ENCODE assay signal across 8 cellular contexts in the genomic region with DNA sequence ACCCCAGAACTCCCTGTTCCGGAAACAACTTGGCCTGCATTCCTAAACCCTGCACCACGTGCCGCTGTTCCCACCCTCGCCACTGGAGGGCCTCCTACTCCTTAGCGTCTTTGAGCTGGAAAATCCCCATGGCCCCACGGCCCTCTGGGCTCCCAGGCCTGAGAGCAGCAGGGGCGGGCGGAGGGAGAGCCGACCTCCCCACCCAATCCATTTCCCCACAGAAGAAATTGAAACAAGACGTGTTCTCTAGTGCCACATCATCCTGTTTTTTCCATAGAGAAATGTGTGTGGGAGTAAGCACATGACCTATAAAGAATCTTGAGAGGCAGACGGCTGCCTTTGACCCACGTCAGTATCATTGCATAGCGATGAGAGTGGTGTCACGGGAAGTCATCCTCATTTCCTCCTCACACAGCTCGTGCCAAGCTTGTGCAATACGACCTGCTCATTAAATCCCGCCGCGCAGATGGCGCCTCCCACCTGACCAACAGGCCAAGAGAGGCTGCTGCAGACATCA.
DNase-seq lines count a peak whose midpoint lies in the region; ATAC-seq and TF ChIP-seq lines count a peak whose summit lies in the region.

No MANE protein-coding gene starts in this region.

- H3K18ac ChIP-seq in trophoblast cell (ENCODE audit: low read length) = no peak overlapping the region

- peaks cover 8 to 13% of the 10 kb centered on the region in 2 experiments for H3K4me1 ChIP-seq in trophoblast cell (ENCODE audit: control insufficient read depth in 1 of 2, insufficient read depth in 2 of 2, low read length in 2 of 2)

- no peak overlapping the region for H3K14ac ChIP-seq in trophoblast cell (ENCODE audit: low read length)

- H3K4ac ChIP-seq in trophoblast cell (ENCODE audit: low read depth, low read length) = no peak overlapping the region

- H3K23ac ChIP-seq in trophoblast cell (ENCODE audit: low read length) = no peak overlapping the region

- no peak overlapping the region for H3K9ac ChIP-seq in trophoblast cell (ENCODE audit: low read length)

- CTCF ChIA-PET in BJ (lab: Yijun Ruan, JAX) = interaction anchor here (0.9 to 5.0 kb wide), 19 partner anchors 9 to 143 kb away, joined by 3 to 56 read pairs (median 4); no protein-coding TSS in a partner anchor

- H2BK12ac ChIP-seq in trophoblast cell (ENCODE audit: low read length) = peak overlapping the region; percentile 15

- H3K4me3 ChIP-seq in BJ (ENCODE audit: low read depth, low read length) = peak overlapping the region; percentile 18
- H3K4me3 ChIP-seq in trophoblast cell (ENCODE audit: low read depth, low read length) = no peak overlapping the region

- no peak overlapping the region for H4K12ac ChIP-seq in trophoblast cell (ENCODE audit: low read depth, low read length)

- peak overlapping the region; percentile 39 for H2BK120ac ChIP-seq in trophoblast cell (ENCODE audit: insufficient read depth, low read length, poor library complexity)

- peak overlapping the region; percentile 74 for H4K91ac ChIP-seq in trophoblast cell (ENCODE audit: low read depth, low read length)

- no CpG with 5 or more reads among the region's 20 CpGs for WGBS in trophoblast cell (ENCODE audit: extremely low coverage, insufficient coverage, insufficient read length)

- DNase-seq in BJ (ENCODE audit: low read depth) (peak; percentile 99), HS-27A (ENCODE audit: low read depth) (peak; percentile 86), SHP77 (lab: John Stamatoyannopoulos, UW) (peak; percentile 3 to 39), fibroblast of the conjunctiva (ENCODE audit: low read depth) (peak; percentile 96), trophoblast cell (peak; percentile 85 to 90), cortex of kidney (lab: John Stamatoyannopoulos, UW) (no peak), T-helper 2 cell (no peak)

- TF ChIP-seq CTCF in BJ (IDR thresholded peaks at IDR 0.05; ENCODE audit: insufficient read depth, low read depth, low read length) = peak; percentile 88

- H3K36me3 ChIP-seq in BJ (ENCODE audit: control insufficient read depth, insufficient read depth, low read length) = no peaks in the 10 kb centered on the region
- H3K36me3 ChIP-seq in trophoblast cell (ENCODE audit: control insufficient read depth in 1 of 2, insufficient read depth in 2 of 2, low read length in 2 of 2) = peaks cover 7 to 10% of the 10 kb centered on the region in 2 experiments

- H3K27me3 ChIP-seq in BJ (ENCODE audit: control insufficient read depth, insufficient read depth, low read length) (no peaks in the 10 kb centered on the region), trophoblast cell (ENCODE audit: insufficient read depth, low read length) (no peaks in the 10 kb centered on the region)

- H3K79me2 ChIP-seq in trophoblast cell (ENCODE audit: control insufficient read depth, insufficient read depth, low read length, poor library complexity) = no peaks in the 10 kb centered on the region

- no peak for ATAC-seq in GM21717 (IDR thresholded peaks at IDR 0.05; ENCODE audit: unreplicated experiment)

- H3K4me2 ChIP-seq in trophoblast cell (ENCODE audit: low read length) = peak overlapping the region; percentile 30

- peak overlapping the region; percentile 57 for H4K8ac ChIP-seq in trophoblast cell (ENCODE audit: low read depth, low read length)

- H3K79me1 ChIP-seq in trophoblast cell (ENCODE audit: low read length) = peaks cover 9% of the 10 kb centered on the region

- no peak overlapping the region for H2BK5ac ChIP-seq in trophoblast cell (ENCODE audit: low read depth, low read length, poor library complexity)

- H2AK5ac ChIP-seq in trophoblast cell (ENCODE audit: low read length) = no peak overlapping the region

- POLR2A ChIA-PET in BJ (lab: Charles Lee) = interaction anchor here (0.5 kb wide), 1 partner anchor 139 kb away, joined by 3 read pairs; no protein-coding TSS in a partner anchor

- H3K9me3 ChIP-seq in trophoblast cell (ENCODE audit: insufficient read depth, low read depth, low read length) = no peaks in the 10 kb centered on the region

- H2AFZ ChIP-seq in trophoblast cell (ENCODE audit: insufficient read depth, low read length, poor library complexity) = no peak overlapping the region

- H3K27ac ChIP-seq in trophoblast cell (ENCODE audit: low read depth, low read length) = no peak overlapping the region

Comparison
In these comparisons a context has a peak if more than half of its experiments do, and no peak if none do; other contexts are left out.
1. DNase-seq: peak in BJ (single experiment), HS-27A (single experiment), SHP77 (2 of 2), fibroblast of the conjunctiva (single experiment) and trophoblast cell (2 of 2); none in cortex of kidney (single experiment) and T-helper 2 cell (0 of 5).